13 cellular contexts compared by ENCODE assay signal in the genomic region with DNA sequence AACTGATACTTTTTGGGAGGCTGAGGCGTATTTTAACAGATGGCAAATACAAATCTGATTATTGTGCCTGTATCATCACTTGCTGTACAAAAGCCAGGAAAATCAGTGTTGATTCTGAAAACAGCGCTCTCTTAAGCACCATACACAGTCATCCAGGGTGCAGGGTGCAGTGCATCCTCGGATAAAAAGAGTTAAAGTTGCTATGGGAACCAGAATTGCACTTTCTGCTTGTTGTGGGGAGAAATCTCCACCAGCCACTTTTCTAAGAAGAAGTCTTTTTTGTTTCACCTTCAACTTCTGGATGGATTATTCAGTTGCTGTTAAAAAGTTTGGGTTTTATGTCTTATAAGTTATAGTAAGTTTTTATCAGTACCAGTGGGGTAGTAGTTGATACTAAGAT. TPM values are rescaled to one million over a fixed set of nuclear protein-coding genes. Genes with fewer than 3 reads are reported as not detected.
A peak's percentile ranks its signal among the peaks of the same experiment; 100 is the strongest.
DNase-seq lines count a peak whose midpoint lies in the region; TF ChIP-seq lines count a peak whose summit lies in the region.
"Had no signal": no experiment of that assay in that cellular context is flagged by ENCODE, and none has a peak within 500 bp of the region (broad histone marks: within the 10 kb centered on the region; RNA-seq: fewer than 3 reads in every experiment).

No MANE protein-coding gene starts in this region.

- peaks cover 9% of the 10 kb centered on the region for H3K36me3 Mint-ChIP-seq in chondrocyte (ENCODE audit: low read depth)
- H3K36me3 Mint-ChIP-seq: immature natural killer cell had no signal

- no peak for DNase-seq in left ventricle myocardium inferior
- DNase-seq in cardiac septum (ENCODE audit: low spot score), result no peak
- DNase-seq in chondrocyte (ENCODE audit: low spot score), result no peak
- DNase-seq in vagina (ENCODE audit: extremely low spot score in 2 of 2), result no peak
- no peak for DNase-seq in H4 (ENCODE audit: low spot score)
- no peak for DNase-seq in prostate gland (ENCODE audit: low spot score)
- no peak for DNase-seq in NCI-H2029 treated with DMSO at 0.1 percent for 48 hours (lab: John Stamatoyannopoulos, UW)
- DNase-seq: activated CD4-positive, alpha-beta T cell treated with anti-CD3 and anti-CD28 coated beads, Interleukin-2, amount 10 ng/mL, durations not matched to agents 24 days and 14 days; activated naive CD4-positive, alpha-beta T cell; immature natural killer cell; KG1; uterus had no signal

- H3K4me3 ChIP-seq in left ventricle myocardium inferior (peak overlapping the region; percentile 73), muscle layer of duodenum (ENCODE audit: low read depth in 1 of 2, low read length in 2 of 2) (peak overlapping the region in 1 of 2 donors; percentile 78), vagina (peak overlapping the region; percentile 83 to 98), prostate gland (no peak overlapping the region)

- TF ChIP-seq POLR2A in vagina (IDR thresholded peaks at IDR 0.05), result no peak
- TF ChIP-seq POLR2A in prostate gland (IDR thresholded peaks at IDR 0.05), result no peak

- H3K9me3 ChIP-seq in left ventricle myocardium inferior (replicated peaks), result no peaks in the 10 kb centered on the region
- H3K9me3 ChIP-seq in muscle layer of duodenum (ENCODE audit: control insufficient read depth in 1 of 2, low read length in 2 of 2), result no peaks in the 10 kb centered on the region
- H3K9me3 ChIP-seq in vagina, result no peaks in the 10 kb centered on the region
- no peaks in the 10 kb centered on the region for H3K9me3 ChIP-seq in prostate gland
- H3K9me3 ChIP-seq: uterus had no signal

- H3K27me3 Mint-ChIP-seq in chondrocyte (ENCODE audit: low read depth), result no peaks in the 10 kb centered on the region

- H3K36me3 ChIP-seq in left ventricle myocardium inferior, result no peaks in the 10 kb centered on the region
- peaks cover 0 to 4% of the 10 kb centered on the region in 2 donors for H3K36me3 ChIP-seq in muscle layer of duodenum (ENCODE audit: control insufficient read depth in 1 of 2, insufficient read depth in 2 of 2, low read length in 2 of 2)
- no peaks in the 10 kb centered on the region for H3K36me3 ChIP-seq in vagina
- H3K36me3 ChIP-seq in prostate gland, result no peaks in the 10 kb centered on the region
- H3K36me3 ChIP-seq: uterus had no signal

- TF ChIP-seq CTCF in left ventricle myocardium inferior (IDR thresholded peaks at IDR 0.05; ENCODE audit: borderline replicate concordance) (no peak), chondrocyte (IDR thresholded peaks at IDR 0.05) (no peak), vagina (IDR thresholded peaks at IDR 0.05) (no peak), prostate gland (IDR thresholded peaks at IDR 0.05) (no peak)

- H3K27ac ChIP-seq in left ventricle myocardium inferior (replicated peaks) (peak overlapping the region; percentile 98), muscle layer of duodenum (ENCODE audit: low read length) (peak overlapping the region; percentile 91), vagina (peak overlapping the region; percentile 100), prostate gland (no peak overlapping the region)

- H3K27ac Mint-ChIP-seq in chondrocyte (ENCODE audit: unreplicated experiment), result peak overlapping the region; percentile 80
- H3K27ac Mint-ChIP-seq: activated CD4-positive, alpha-beta T cell treated with anti-CD3 and anti-CD28 coated beads, Interleukin-2, amount 10 ng/mL, durations not matched to agents 24 days and 14 days; immature natural killer cell had no signal

- H3K9me3 Mint-ChIP-seq in chondrocyte (ENCODE audit: low read depth), result no peaks in the 10 kb centered on the region
- H3K9me3 Mint-ChIP-seq: activated CD4-positive, alpha-beta T cell treated with anti-CD3 and anti-CD28 coated beads, Interleukin-2, amount 10 ng/mL, durations not matched to agents 24 days and 14 days had no signal

- H3K4me1 ChIP-seq in left ventricle myocardium inferior (peaks cover 92% of the 10 kb centered on the region), muscle layer of duodenum (ENCODE audit: control insufficient read depth in 1 of 2, insufficient read depth in 2 of 2, low read length in 2 of 2) (peaks cover 14 to 36% of the 10 kb centered on the region in 2 donors), vagina (peaks cover 58% of the 10 kb centered on the region), prostate gland (replicated peaks) (no peaks in the 10 kb centered on the region)
- H3K4me1 ChIP-seq: uterus had no signal

- 51% methylated on average over 3 of the region's 3 CpGs for WGBS in prostate gland

- intact Hi-C loops in left ventricle myocardium inferior (cut with micrococcal nuclease) (no loop called here), cardiac septum (cut with DNase I) (loop anchor here (5.0 kb wide), 1 partner anchor 110 kb away; no protein-coding TSS in a partner anchor), vagina (cut with DNase I) (loop anchor here (10.0 kb wide), 2 partner anchors 48 to 108 kb away; no protein-coding TSS in a partner anchor), prostate gland (cut with DNase I) (loop anchor here (5.0 to 10.0 kb wide), 2 partner anchors 160 to 208 kb away; partner anchors contain the start of gene LAMC2)

- no peaks in the 10 kb centered on the region for H3K27me3 ChIP-seq in left ventricle myocardium inferior (ENCODE audit: low read depth)
- H3K27me3 ChIP-seq in muscle layer of duodenum (ENCODE audit: low read depth, low read length), result no peaks in the 10 kb centered on the region
- H3K27me3 ChIP-seq in vagina, result no peaks in the 10 kb centered on the region
- H3K27me3 ChIP-seq in prostate gland (replicated peaks; ENCODE audit: insufficient read depth), result no peaks in the 10 kb centered on the region
- H3K27me3 ChIP-seq: uterus had no signal

- peak overlapping the region; percentile 99 for H3K4me3 Mint-ChIP-seq in chondrocyte (ENCODE audit: unreplicated experiment)
- H3K4me3 Mint-ChIP-seq: activated CD4-positive, alpha-beta T cell treated with anti-CD3 and anti-CD28 coated beads, Interleukin-2, amount 10 ng/mL, durations not matched to agents 24 days and 14 days; immature natural killer cell had no signal

- peaks cover 71% of the 10 kb centered on the region for H3K4me1 Mint-ChIP-seq in chondrocyte (ENCODE audit: low read depth)

RNA-seq across cellular contexts. Expression of gene LAMC1, which starts 3.8 kb away (rescaled TPM):
- total RNA-seq in left ventricle myocardium inferior (84.1 TPM), cardiac septum (104 TPM), chondrocyte (307 to 453 TPM (median 449 TPM) in 3 replicates), vagina (217 TPM), prostate gland (100 to 1,000 TPM in 1 of 2 donors, 10 to 100 TPM in 1; 39.3 to 141 TPM)
- 99.6 and 122 TPM in 2 replicates for total RNA-seq in H4 (2014; rRNA removed; shearing (Covaris generic))

Comparison
In these comparisons a context has a peak if more than half of its experiments do, and no peak if none do; other contexts are left out.
1. H3K27ac ChIP-seq: peak in left ventricle myocardium inferior (single experiment), muscle layer of duodenum (single experiment) and vagina (single experiment); none in prostate gland (0 of 2).
2. H3K4me3 ChIP-seq: peak in left ventricle myocardium inferior (single experiment) and vagina (2 of 2); none in prostate gland (0 of 2).